Comparison of ENCODE assay signal across 7 cellular contexts in genomic region chr15:45704329-45705249, GRCh38.
A peak's percentile ranks its signal among the peaks of the same experiment; 100 is the strongest.
DNase-seq lines count a peak whose midpoint lies in the region; FAIRE-seq and TF ChIP-seq lines count a peak whose summit lies in the region.

No MANE protein-coding gene starts in this region.

- H3K9ac ChIP-seq in neuronal stem cell (ENCODE audit: low read depth, low read length, poor library complexity), result peak overlapping the region; percentile 78

- peak overlapping the region; percentile 85 for H3K27ac ChIP-seq in neuronal stem cell (replicated peaks; ENCODE audit: low read length)

- peak overlapping the region; percentile 64 for H2BK15ac ChIP-seq in neuronal stem cell (ENCODE audit: low read length)

- H2BK120ac ChIP-seq in neuronal stem cell (ENCODE audit: low read depth, low read length), result no peak overlapping the region

- no peak overlapping the region for H4K8ac ChIP-seq in neuronal stem cell (ENCODE audit: low read depth, low read length)

- TF ChIP-seq CTCF in HFFc6 (IDR thresholded peaks at IDR 0.05), result no peak
- no peak for TF ChIP-seq CTCF in fibroblast of mammary gland (conservative IDR thresholded peaks at IDR 0.05; ENCODE audit: control insufficient read depth, insufficient read depth, low read depth, low read length)

- H3K18ac ChIP-seq in neuronal stem cell (ENCODE audit: low read length), result peak overlapping the region; percentile 94

- H3K23ac ChIP-seq in neuronal stem cell (ENCODE audit: low read depth, low read length, poor library complexity), result no peak overlapping the region

- H3K4ac ChIP-seq in neuronal stem cell (ENCODE audit: low read length), result no peak overlapping the region

- H3K4me2 ChIP-seq in neuronal stem cell (ENCODE audit: insufficient read depth, low read length, poor library complexity, severe bottlenecking), result peak overlapping the region; percentile 73

- H3K36me3 Mint-ChIP-seq in HFFc6 (ENCODE audit: low read depth), result no peaks in the 10 kb centered on the region
- no peaks in the 10 kb centered on the region for H3K36me3 Mint-ChIP-seq in activated CD4-positive, alpha-beta memory T cell treated with anti-CD3 and anti-CD28 coated beads for 36 hours

- no peak overlapping the region for H2AK5ac ChIP-seq in neuronal stem cell (ENCODE audit: low read depth, low read length)

- peaks cover 15% of the 10 kb centered on the region for H3K4me1 Mint-ChIP-seq in HFFc6 (ENCODE audit: low read depth)
- peaks cover 11% of the 10 kb centered on the region for H3K4me1 Mint-ChIP-seq in activated CD4-positive, alpha-beta memory T cell treated with anti-CD3 and anti-CD28 coated beads for 36 hours (ENCODE audit: low read depth)

- H3K27me3 Mint-ChIP-seq in HFFc6 (ENCODE audit: insufficient read depth), result peaks cover 7% of the 10 kb centered on the region
- H3K27me3 Mint-ChIP-seq in activated CD4-positive, alpha-beta memory T cell treated with anti-CD3 and anti-CD28 coated beads for 36 hours, result peaks cover 4% of the 10 kb centered on the region

- peak overlapping the region; percentile 90 for H3K4me3 Mint-ChIP-seq in HFFc6
- peak overlapping the region; percentile 86 for H3K4me3 Mint-ChIP-seq in activated CD4-positive, alpha-beta memory T cell treated with anti-CD3 and anti-CD28 coated beads for 36 hours

- DNase-seq in HFFc6 (peak; percentile 46), fibroblast of mammary gland (ENCODE audit: low read depth) (peak; percentile 61), neuronal stem cell (ENCODE audit: low spot score) (peak; percentile 38), GM19239 (ENCODE audit: insufficient read length, low spot score) (no peak), NCI-H187 (lab: John Stamatoyannopoulos, UW) (no peak), hippocampal formation (lab: John Stamatoyannopoulos, UW) (no peak)
- peak; percentile 23 for DNase-seq in activated CD4-positive, alpha-beta memory T cell treated with anti-CD3 and anti-CD28 coated beads for 36 hours

- H3K9me3 ChIP-seq in neuronal stem cell (replicated peaks in 1 of 2; ENCODE audit: control insufficient read depth in 2 of 2, insufficient read depth in 1 of 2, low read depth in 1 of 2, low read length in 2 of 2), result peaks cover 0 to 3% of the 10 kb centered on the region in 2 donors

- CTCF ChIA-PET in activated CD4-positive, alpha-beta memory T cell treated with anti-CD3 and anti-CD28 coated beads for 36 hours (lab: Charles Lee), result interaction anchor here (0.7 to 2.5 kb wide), 23 partner anchors 9 to 174 kb away, joined by 3 to 27 read pairs (median 6); no protein-coding TSS in a partner anchor

- intact Hi-C loops in activated CD4-positive, alpha-beta memory T cell treated with anti-CD3 and anti-CD28 coated beads for 36 hours (cut with micrococcal nuclease), result loop anchor here (1.0 to 2.0 kb wide), 3 partner anchors 70 to 246 kb away; partner anchors contain the start of gene SQOR

- H3K27ac Mint-ChIP-seq in HFFc6, result peak overlapping the region; percentile 80
- H3K27ac Mint-ChIP-seq in activated CD4-positive, alpha-beta memory T cell treated with anti-CD3 and anti-CD28 coated beads for 36 hours, result no peak overlapping the region

- peak overlapping the region; percentile 97 for H2AFZ ChIP-seq in neuronal stem cell (ENCODE audit: low read length)

- H2BK12ac ChIP-seq in neuronal stem cell (ENCODE audit: low read length), result no peak overlapping the region

- no peaks in the 10 kb centered on the region for H3K9me3 Mint-ChIP-seq in HFFc6
- H3K9me3 Mint-ChIP-seq in activated CD4-positive, alpha-beta memory T cell treated with anti-CD3 and anti-CD28 coated beads for 36 hours, result no peaks in the 10 kb centered on the region

- no peak overlapping the region for H4K91ac ChIP-seq in neuronal stem cell (ENCODE audit: low read depth, low read length, poor library complexity)

- H3K4me3 ChIP-seq in fibroblast of mammary gland (ENCODE audit: control insufficient read depth, low read depth, low read length), result peak overlapping the region; percentile 59
- H3K4me3 ChIP-seq in neuronal stem cell (ENCODE audit: low read length in 2 of 2), result peak overlapping the region; percentile 48 to 86

- no peaks in the 10 kb centered on the region for H3K79me1 ChIP-seq in neuronal stem cell (ENCODE audit: low read depth, low read length)

- WGBS in neuronal stem cell (ENCODE audit: extremely low coverage in 2 of 2, insufficient read length in 2 of 2, insufficient replicate concordance in 1 of 2), 2 donors, result no CpG with 5 or more reads among the region's 67 CpGs

- H2BK5ac ChIP-seq in neuronal stem cell (ENCODE audit: low read length), result no peak overlapping the region

- peaks cover 0 to 2% of the 10 kb centered on the region in 2 donors for H3K4me1 ChIP-seq in neuronal stem cell (ENCODE audit: control insufficient read depth in 2 of 2, insufficient read depth in 1 of 2, low read depth in 1 of 2, low read length in 2 of 2)

- POLR2A ChIA-PET in activated CD4-positive, alpha-beta memory T cell treated with anti-CD3 and anti-CD28 coated beads for 36 hours (lab: Charles Lee), result no interaction called here

- FAIRE-seq in GM19239 (lab: Jason Lieb, UNC), result no peak

- H3K27me3 ChIP-seq in neuronal stem cell (ENCODE audit: control insufficient read depth in 3 of 3, insufficient read depth in 3 of 3, low read depth in 1 of 3, low read length in 3 of 3), result peaks cover 0 to 29% (median 0%) of the 10 kb centered on the region in 3 experiments

- no peak overlapping the region for H3K14ac ChIP-seq in neuronal stem cell (ENCODE audit: low read length)

- no peaks in the 10 kb centered on the region for H3K36me3 ChIP-seq in neuronal stem cell (replicated peaks in 1 of 2; ENCODE audit: control insufficient read depth in 2 of 2, insufficient read depth in 2 of 2, low read length in 2 of 2)

Comparison
In these comparisons a context has a peak if more than half of its experiments do, and no peak if none do; other contexts are left out.
1. DNase-seq: peak in HFFc6 (single experiment), activated CD4-positive, alpha-beta memory T cell treated with anti-CD3 and anti-CD28 coated beads for 36 hours (single experiment), fibroblast of mammary gland (single experiment) and neuronal stem cell (single experiment); none in GM19239 (single experiment), NCI-H187 (0 of 2) and hippocampal formation (0 of 2).